8 cellular contexts compared by ENCODE assay signal in genomic region chr1:230868736-230869385, GRCh38. TPM values are rescaled to one million over a fixed set of nuclear protein-coding genes. Genes with fewer than 3 reads are reported as not detected.
A peak's percentile ranks its signal among the peaks of the same experiment; 100 is the strongest.
DNase-seq lines count a peak whose midpoint lies in the region; ATAC-seq, FAIRE-seq and TF ChIP-seq lines count a peak whose summit lies in the region.

No MANE protein-coding gene starts in this region.

- H3K4me3 Mint-ChIP-seq in brain, result peak overlapping the region; percentile 84 to 91 (median 87)
- H3K4me3 Mint-ChIP-seq in stimulated activated memory B cell treated with anti-CD40 and anti-IgM and Interleukin-4, amounts not matched to agents 10 μg/mL and 1 μg/mL and 100 μg/mL, for 72 hours, result peak overlapping the region; percentile 91

- no peaks in the 10 kb centered on the region for H3K4me1 ChIP-seq in NT2/D1 (ENCODE audit: insufficient read depth, insufficient read length)
- peaks cover 10 to 22% of the 10 kb centered on the region in 2 donors for H3K4me1 ChIP-seq in kidney (ENCODE audit: control insufficient read depth in 1 of 2, insufficient read depth in 1 of 2, low read depth in 1 of 2, low read length in 2 of 2)

- peak overlapping the region; percentile 73 to 88 for H3K27ac ChIP-seq in kidney (ENCODE audit: low read depth in 2 of 2, low read length in 2 of 2)

- FAIRE-seq in kidney (lab: Jason Lieb, UNC), result no peak

- H3K4me3 ChIP-seq in NT2/D1 (ENCODE audit: insufficient read length, low read depth), result peak overlapping the region; percentile 49
- H3K4me3 ChIP-seq in kidney (ENCODE audit: low read length in 2 of 2), result peak overlapping the region; percentile 67 to 76

- H3K36me3 Mint-ChIP-seq in brain, result peaks cover 7% of the 10 kb centered on the region
- no peaks in the 10 kb centered on the region for H3K36me3 Mint-ChIP-seq in stimulated activated memory B cell treated with anti-CD40 and anti-IgM and Interleukin-4, amounts not matched to agents 10 μg/mL and 1 μg/mL and 100 μg/mL, for 72 hours

- H3K9ac ChIP-seq in NT2/D1 (ENCODE audit: insufficient read length, low read depth), result peak overlapping the region; percentile 87
- peak overlapping the region; percentile 24 to 70 for H3K9ac ChIP-seq in kidney (ENCODE audit: low read length in 2 of 2)

- H3K4me1 Mint-ChIP-seq in brain, result peaks cover 54% of the 10 kb centered on the region
- peaks cover 21% of the 10 kb centered on the region for H3K4me1 Mint-ChIP-seq in stimulated activated memory B cell treated with anti-CD40 and anti-IgM and Interleukin-4, amounts not matched to agents 10 μg/mL and 1 μg/mL and 100 μg/mL, for 72 hours

- TF ChIP-seq CTCF in brain (conservative IDR thresholded peaks at IDR 0.05) (no peak), kidney (IDR thresholded peaks at IDR 0.05; ENCODE audit: borderline replicate concordance, extremely low read depth, insufficient read depth) (no peak)

- H3K27me3 ChIP-seq in NT2/D1 (ENCODE audit: insufficient read depth, insufficient read length), result peaks cover 16% of the 10 kb centered on the region

- H3K9me3 ChIP-seq in NT2/D1 (ENCODE audit: insufficient read depth, low read length) (no peaks in the 10 kb centered on the region), kidney (ENCODE audit: control insufficient read depth in 1 of 2, low read length in 2 of 2) (no peaks in the 10 kb centered on the region)

- ATAC-seq in GM18867 (IDR thresholded peaks at IDR 0.05; ENCODE audit: unreplicated experiment) (peak; percentile 52), HG03097 (IDR thresholded peaks at IDR 0.05; ENCODE audit: low FRiP score, unreplicated experiment) (peak; percentile 35)
- peak; percentile 67 for ATAC-seq in stimulated activated memory B cell treated with anti-CD40 and anti-IgM and Interleukin-4, amounts not matched to agents 10 μg/mL and 1 μg/mL and 100 μg/mL, for 72 hours

- peak overlapping the region; percentile 76 to 97 (median 91) for H3K27ac Mint-ChIP-seq in brain
- H3K27ac Mint-ChIP-seq in stimulated activated memory B cell treated with anti-CD40 and anti-IgM and Interleukin-4, amounts not matched to agents 10 μg/mL and 1 μg/mL and 100 μg/mL, for 72 hours, result peak overlapping the region; percentile 85

- intact Hi-C loops in kidney (cut with DNase I), result no loop called here

- peaks cover 5% of the 10 kb centered on the region for H3K27me3 Mint-ChIP-seq in brain
- no peaks in the 10 kb centered on the region for H3K27me3 Mint-ChIP-seq in stimulated activated memory B cell treated with anti-CD40 and anti-IgM and Interleukin-4, amounts not matched to agents 10 μg/mL and 1 μg/mL and 100 μg/mL, for 72 hours

- H3K9me3 Mint-ChIP-seq in brain, result no peaks in the 10 kb centered on the region
- H3K9me3 Mint-ChIP-seq in stimulated activated memory B cell treated with anti-CD40 and anti-IgM and Interleukin-4, amounts not matched to agents 10 μg/mL and 1 μg/mL and 100 μg/mL, for 72 hours, result no peaks in the 10 kb centered on the region

- DNase-seq in C1 segment of cervical spinal cord (lab: John Stamatoyannopoulos, UW), result peak in 8 of 14 donors; percentile 50 to 90 (median 70)
- peak; percentile 68 for DNase-seq in NT2/D1 (ENCODE audit: low read depth, low spot score)
- peak; percentile 90 for DNase-seq in kidney
- DNase-seq in OCI-M2 (lab: John Stamatoyannopoulos, UW; ENCODE audit: unreplicated experiment), result no peak

- H3K36me3 ChIP-seq in NT2/D1 (ENCODE audit: insufficient read depth, insufficient read length, low read length) (peaks cover 22% of the 10 kb centered on the region), kidney (ENCODE audit: control insufficient read depth in 1 of 2, insufficient read depth in 2 of 2, low read length in 2 of 2) (no peaks in the 10 kb centered on the region)

RNA-seq across cellular contexts. Expression of gene C1orf198, which starts 0.5 kb away (rescaled TPM):
- 76.7 TPM for polyA plus RNA-seq in brain (ENCODE audit: insufficient read depth, low read depth, low replicate concordance)
- 45.3 TPM for total RNA-seq in kidney
- 15.4 TPM for polyA plus RNA-seq in kidney (ENCODE audit: insufficient read depth, low read depth, low replicate concordance)
